9 cellular contexts compared by ENCODE assay signal in genomic region chr4:158610790-158611189, GRCh38.
DNase-seq lines count a peak whose midpoint lies in the region; ATAC-seq and TF ChIP-seq lines count a peak whose summit lies in the region.
"Had no signal": no experiment of that assay in that cellular context is flagged by ENCODE, and none has a peak within 500 bp of the region (broad histone marks: within the 10 kb centered on the region; RNA-seq: fewer than 3 reads in every experiment).

No MANE protein-coding gene starts in this region.

- H3K9me3 ChIP-seq in uterus, result no peaks in the 10 kb centered on the region

- ATAC-seq in GM18868 (IDR thresholded peaks at IDR 0.05; ENCODE audit: unreplicated experiment), result peak; percentile 97
- ATAC-seq in GM23338, result no peak
- peak; percentile 89 for ATAC-seq in HG03520 (IDR thresholded peaks at IDR 0.05; ENCODE audit: unreplicated experiment)
- ATAC-seq in Right ventricle myocardium inferior, result no peak

- no peak overlapping the region for H3K4me3 Mint-ChIP-seq in GM23338

- TF ChIP-seq CTCF in GM23338 (conservative IDR thresholded peaks at IDR 0.05; ENCODE audit: low read depth in 2 of 2) (no peak), foreskin fibroblast (IDR thresholded peaks at IDR 0.05; ENCODE audit: low read depth, low read length) (no peak), uterus (IDR thresholded peaks at IDR 0.05) (no peak)

- H3K4me1 ChIP-seq in GM23338 (ENCODE audit: insufficient read depth) (no peaks in the 10 kb centered on the region), uterus (no peaks in the 10 kb centered on the region)

- no peak overlapping the region for H3K4me2 ChIP-seq in GM23338

- intact Hi-C loops in uterus (cut with DNase I; ENCODE audit: low total_unique reads) (no loop called here), Right ventricle myocardium inferior (cut with DNase I) (no loop called here)

- H3K27ac Mint-ChIP-seq in GM23338, result no peak overlapping the region; the same call in 1 of the 2 replicates

- H3K36me3 Mint-ChIP-seq in GM23338 (ENCODE audit: low read depth), result no peaks in the 10 kb centered on the region

- DNase-seq in GM23338 (ENCODE audit: low spot score), result no peak
- DNase-seq in foreskin fibroblast, result peak; percentile 7 to 16
- DNase-seq in uterus, result no peak
- no peak for DNase-seq in Right ventricle myocardium inferior (ENCODE audit: missing footprints)
- no peak for DNase-seq in activated CD4-positive, alpha-beta T cell treated with anti-CD3 and anti-CD28 coated beads for 48 hours
- DNase-seq in COLO668 (lab: John Stamatoyannopoulos, UW; ENCODE audit: unreplicated experiment), result no peak
- DNase-seq: SHP77 had no signal

- H3K4me1 Mint-ChIP-seq in GM23338, result peaks cover 12% of the 10 kb centered on the region

- no peaks in the 10 kb centered on the region for H3K9me2 ChIP-seq in GM23338 (ENCODE audit: insufficient read depth)

- no peaks in the 10 kb centered on the region for H3K79me2 ChIP-seq in GM23338 (replicated peaks; ENCODE audit: insufficient read depth)

- H3K27me3 ChIP-seq in GM23338 (ENCODE audit: insufficient read depth) (no peaks in the 10 kb centered on the region), uterus (no peaks in the 10 kb centered on the region)

- H3K4me3 ChIP-seq in GM23338 (no peak overlapping the region), foreskin fibroblast (ENCODE audit: low read depth in 1 of 2, low read length in 2 of 2) (no peak overlapping the region), uterus (no peak overlapping the region)

- H3K27ac ChIP-seq in GM23338 (ENCODE audit: low read depth), result no peak overlapping the region
- no peak overlapping the region for H3K27ac ChIP-seq in uterus

- H3F3A ChIP-seq in GM23338 (replicated peaks; ENCODE audit: low read depth), result no peaks in the 10 kb centered on the region

- peak overlapping the region; percentile 12; the same call in 1 of the 2 replicates for H2AFZ ChIP-seq in GM23338

- H3K27me3 Mint-ChIP-seq in GM23338 (ENCODE audit: insufficient read depth, low read depth, poor library complexity), result no peaks in the 10 kb centered on the region

- H3K9me3 Mint-ChIP-seq in GM23338, result no peaks in the 10 kb centered on the region

- no peaks in the 10 kb centered on the region for H4K20me1 ChIP-seq in GM23338 (replicated peaks; ENCODE audit: insufficient read depth)

- TF ChIP-seq POLR2A in uterus (IDR thresholded peaks at IDR 0.05), result no peak

- H3K36me3 ChIP-seq in GM23338 (ENCODE audit: insufficient read depth) (no peaks in the 10 kb centered on the region), uterus (no peaks in the 10 kb centered on the region)

TF ChIP-seq in GM23338, 12 proteins besides CTCF, POLR2A, EP300 and RAD21:
- TF ChIP-seq CREB1 (CRISPR knock-in tag; IDR thresholded peaks at IDR 0.05; ENCODE audit: low read depth), result no peak

Comparison
In these comparisons a context has a peak if more than half of its experiments do, and no peak if none do; other contexts are left out.
1. ATAC-seq: peak in GM18868 (single experiment) and HG03520 (single experiment); none in GM23338 (single experiment) and Right ventricle myocardium inferior (single experiment).
2. DNase-seq: peak in foreskin fibroblast (2 of 2); none in GM23338 (single experiment), uterus (0 of 2), Right ventricle myocardium inferior (single experiment), activated CD4-positive, alpha-beta T cell treated with anti-CD3 and anti-CD28 coated beads for 48 hours (single experiment) and COLO668 (single experiment).